15 cellular contexts compared by ENCODE assay signal in genomic region chr15:62452656-62453055, GRCh38.
"Had no signal": no experiment of that assay in that cellular context is flagged by ENCODE, and none has a peak within 500 bp of the region (broad histone marks: within the 10 kb centered on the region; RNA-seq: fewer than 3 reads in every experiment).

No MANE protein-coding gene starts in this region.

- H3K4me3 ChIP-seq: cardiac muscle cell, gastroesophageal sphincter, heart right ventricle, lung, tibial artery had no signal

- H3K27ac Mint-ChIP-seq: activated B cell treated with CpG ODN at 0.5 μM for 24 hours; activated CD8-positive, alpha-beta T cell treated with anti-CD3 and anti-CD28 coated beads for 36 hours; activated naive CD8-positive, alpha-beta T cell treated with anti-CD3 and anti-CD28 coated beads, Interleukin-2, amount 50 U/mL, for 24 hours; stimulated activated memory B cell treated with anti-CD40 and anti-IgM and Interleukin-4, amounts not matched to agents 10 μg/mL and 1 μg/mL and 100 μg/mL, for 72 hours; T-helper 17 cell had no signal

- H3K27me3 ChIP-seq: gastroesophageal sphincter, heart right ventricle, tibial artery had no signal

- H3K36me3 ChIP-seq: cardiac muscle cell, gastroesophageal sphincter, heart right ventricle, tibial artery had no signal

- H2AFZ ChIP-seq: parathyroid adenoma had no signal

- H3K4me1 Mint-ChIP-seq: activated B cell treated with CpG ODN at 0.5 μM for 24 hours; activated naive CD8-positive, alpha-beta T cell treated with anti-CD3 and anti-CD28 coated beads, Interleukin-2, amount 50 U/mL, for 24 hours; stimulated activated memory B cell treated with anti-CD40 and anti-IgM and Interleukin-4, amounts not matched to agents 10 μg/mL and 1 μg/mL and 100 μg/mL, for 72 hours had no signal

- H3K27me3 Mint-ChIP-seq: activated B cell treated with CpG ODN at 0.5 μM for 24 hours; activated CD8-positive, alpha-beta T cell treated with anti-CD3 and anti-CD28 coated beads for 36 hours; activated naive CD8-positive, alpha-beta T cell treated with anti-CD3 and anti-CD28 coated beads, Interleukin-2, amount 50 U/mL, for 24 hours had no signal

- H3K9ac ChIP-seq: parathyroid adenoma had no signal

- DNase-seq: activated B cell treated with CpG ODN at 0.5 μM for 24 hours; activated CD4-positive, alpha-beta T cell treated with anti-CD3 and anti-CD28 coated beads for 48 hours; activated CD8-positive, alpha-beta memory T cell treated with anti-CD3 and anti-CD28 coated beads, Interleukin-2, amount 50 U/mL, for 4 hours; activated CD8-positive, alpha-beta T cell treated with anti-CD3 and anti-CD28 coated beads for 36 hours; activated naive CD4-positive, alpha-beta T cell treated with Interleukin-2 at 50 U/mL for 16 hours; activated naive CD8-positive, alpha-beta T cell treated with anti-CD3 and anti-CD28 coated beads, Interleukin-2, amount 50 U/mL, for 24 hours; heart right ventricle; stimulated activated CD4-positive, alpha-beta T cell treated with anti-CD3 and anti-CD28 coated beads, Interleukin-2, amount 100 ng/mL, for 48 hours; T-helper 17 cell; tibial artery had no signal

- H3K79me2 ChIP-seq: parathyroid adenoma had no signal

- H3K27ac ChIP-seq: cardiac muscle cell, parathyroid adenoma had no signal

- H3K36me3 Mint-ChIP-seq: stimulated activated memory B cell treated with anti-CD40 and anti-IgM and Interleukin-4, amounts not matched to agents 10 μg/mL and 1 μg/mL and 100 μg/mL, for 72 hours had no signal

- H3K9me3 ChIP-seq: gastroesophageal sphincter, heart right ventricle, tibial artery had no signal

- H3K4me3 Mint-ChIP-seq: activated B cell treated with CpG ODN at 0.5 μM for 24 hours; activated CD8-positive, alpha-beta T cell treated with anti-CD3 and anti-CD28 coated beads for 36 hours; activated naive CD8-positive, alpha-beta T cell treated with anti-CD3 and anti-CD28 coated beads, Interleukin-2, amount 50 U/mL, for 24 hours; stimulated activated memory B cell treated with anti-CD40 and anti-IgM and Interleukin-4, amounts not matched to agents 10 μg/mL and 1 μg/mL and 100 μg/mL, for 72 hours; T-helper 17 cell had no signal

- H3K9me3 Mint-ChIP-seq: activated B cell treated with CpG ODN at 0.5 μM for 24 hours; activated CD8-positive, alpha-beta T cell treated with anti-CD3 and anti-CD28 coated beads for 36 hours; activated naive CD8-positive, alpha-beta T cell treated with anti-CD3 and anti-CD28 coated beads, Interleukin-2, amount 50 U/mL, for 24 hours; stimulated activated memory B cell treated with anti-CD40 and anti-IgM and Interleukin-4, amounts not matched to agents 10 μg/mL and 1 μg/mL and 100 μg/mL, for 72 hours had no signal
